In the genomic region with DNA sequence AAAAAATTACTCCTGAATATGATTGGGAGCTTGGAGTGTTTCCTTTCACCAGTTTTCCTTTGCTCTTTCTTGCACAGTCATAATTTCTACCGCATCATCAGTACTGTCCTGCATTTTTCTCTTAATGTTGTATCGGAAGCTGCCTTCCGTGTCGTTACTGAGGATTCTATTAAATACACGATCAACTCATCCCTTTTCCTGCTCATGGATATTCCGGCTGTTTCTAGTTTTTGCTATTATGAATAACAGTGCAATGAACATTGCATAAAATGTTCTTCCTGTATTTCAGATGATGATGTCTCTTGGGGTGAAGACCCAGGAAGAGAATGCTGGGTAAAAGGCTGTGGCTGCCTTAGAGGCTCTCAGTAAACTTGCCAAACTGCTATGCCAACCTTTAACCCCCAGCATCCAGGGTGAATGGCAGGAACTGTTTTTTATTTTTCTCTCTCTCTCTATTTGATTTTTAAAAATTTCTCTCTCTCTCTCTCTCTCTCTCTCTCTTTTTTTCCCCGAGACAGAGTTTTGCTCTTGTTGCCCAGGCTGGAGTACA, we compare ENCODE assay signal across 22 cellular contexts.
A peak's percentile ranks its signal among the peaks of the same experiment; 100 is the strongest.
DNase-seq lines count a peak whose midpoint lies in the region; ATAC-seq and TF ChIP-seq lines count a peak whose summit lies in the region.
"Had no signal": no experiment of that assay in that cellular context is flagged by ENCODE, and none has a peak within 500 bp of the region (broad histone marks: within the 10 kb centered on the region; RNA-seq: fewer than 3 reads in every experiment).

No MANE protein-coding gene starts in this region.

- no peaks in the 10 kb centered on the region for H4K20me1 ChIP-seq in BLaER1

- peaks cover 55% of the 10 kb centered on the region for H3K4me1 ChIP-seq in BLaER1
- peaks cover under 1 to 48% (median 17%) of the 10 kb centered on the region in 5 donors for H3K4me1 ChIP-seq in subcutaneous abdominal adipose tissue (ENCODE audit: control insufficient read depth in 5 of 5, insufficient read depth in 5 of 5, low read length in 5 of 5)
- H3K4me1 ChIP-seq: SJSA1 had no signal

- no peak overlapping the region for H3K27ac Mint-ChIP-seq in activated naive CD8-positive, alpha-beta T cell treated with anti-CD3 and anti-CD28 coated beads, Interleukin-2, amount 50 U/mL, for 24 hours
- H3K27ac Mint-ChIP-seq: CD4-positive, alpha-beta T cell; HFFc6 had no signal

- H3K36me3 Mint-ChIP-seq in activated naive CD8-positive, alpha-beta T cell treated with anti-CD3 and anti-CD28 coated beads, Interleukin-2, amount 50 U/mL, for 24 hours (ENCODE audit: low read depth): no peaks in the 10 kb centered on the region

- H3K4me3 ChIP-seq in BLaER1 (no peak overlapping the region), NB4 (ENCODE audit: low read depth, low read length) (no peak overlapping the region), subcutaneous abdominal adipose tissue (ENCODE audit: low read depth in 1 of 5, low read length in 5 of 5) (no peak overlapping the region)
- H3K4me3 ChIP-seq: A549, GM12878, SJSA1 had no signal

- no peaks in the 10 kb centered on the region for H3K9me3 Mint-ChIP-seq in activated naive CD8-positive, alpha-beta T cell treated with anti-CD3 and anti-CD28 coated beads, Interleukin-2, amount 50 U/mL, for 24 hours
- H3K9me3 Mint-ChIP-seq: CD4-positive, alpha-beta T cell; HFFc6 had no signal

- H3K4me2 ChIP-seq in BLaER1: peak overlapping the region; percentile 1; the same call in 1 of the 2 replicates
- H3K4me2 ChIP-seq: A549 had no signal

- H3K27ac ChIP-seq in BLaER1: no peak overlapping the region
- H3K27ac ChIP-seq in subcutaneous abdominal adipose tissue (ENCODE audit: low read depth, low read length): peak overlapping the region; percentile 52
- H3K27ac ChIP-seq: A549, SJSA1 had no signal

- DNase-seq in NB4 (ENCODE audit: low read depth) (peak; percentile 27), fibroblast of gingiva (ENCODE audit: low read depth) (peak; percentile 43), HK-2 (ENCODE audit: unreplicated experiment) (no peak), NCI-H345 treated with DMSO at 0.1 percent for 48 hours (lab: John Stamatoyannopoulos, UW; ENCODE audit: unreplicated experiment) (no peak)
- DNase-seq in activated naive CD8-positive, alpha-beta T cell treated with anti-CD3 and anti-CD28 coated beads, Interleukin-2, amount 50 U/mL, for 24 hours: no peak
- DNase-seq: CD4-positive, alpha-beta T cell; COR-L47; DMS 273 treated with DMSO at 0.1 percent for 48 hours; DMS79 treated with DMSO at 0.1 percent for 48 hours; H7; HFFc6; KBM-7; NCI-H1694 treated with DMSO at 0.1 percent for 48 hours; NCI-H2081 treated with DMSO at 0.1 percent for 48 hours; NCI-H446 treated with DMSO at 0.1 percent for 48 hours; NCI-H526 treated with DMSO at 0.1 percent for 48 hours; OCI-M1 had no signal

- no peak overlapping the region for H3K9ac ChIP-seq in BLaER1
- H3K9ac ChIP-seq in subcutaneous abdominal adipose tissue (ENCODE audit: low read length in 5 of 5): no peak overlapping the region

- no peaks in the 10 kb centered on the region for H3K9me3 ChIP-seq in BLaER1
- no peaks in the 10 kb centered on the region for H3K9me3 ChIP-seq in subcutaneous abdominal adipose tissue (ENCODE audit: control insufficient read depth in 5 of 5, low read length in 5 of 5)
- H3K9me3 ChIP-seq: A549, SJSA1 had no signal

- no peaks in the 10 kb centered on the region for H3K4me1 Mint-ChIP-seq in activated naive CD8-positive, alpha-beta T cell treated with anti-CD3 and anti-CD28 coated beads, Interleukin-2, amount 50 U/mL, for 24 hours

- no peaks in the 10 kb centered on the region for H3K27me3 ChIP-seq in BLaER1
- H3K27me3 ChIP-seq in subcutaneous abdominal adipose tissue (ENCODE audit: control insufficient read depth in 5 of 5, insufficient read depth in 4 of 5, low read length in 5 of 5): no peaks in the 10 kb centered on the region
- H3K27me3 ChIP-seq: SJSA1 had no signal

- H3K36me3 ChIP-seq in BLaER1 (no peaks in the 10 kb centered on the region), subcutaneous abdominal adipose tissue (ENCODE audit: control insufficient read depth in 5 of 5, insufficient read depth in 5 of 5, low read length in 5 of 5) (peaks cover 0 to 14% (median 5%) of the 10 kb centered on the region in 5 donors)
- H3K36me3 ChIP-seq: SJSA1 had no signal

- ATAC-seq in activated naive CD8-positive, alpha-beta T cell treated with anti-CD3 and anti-CD28 coated beads, Interleukin-2, amount 50 U/mL, for 24 hours: no peak
- ATAC-seq: A549, GM12878 had no signal

- H3K4me3 Mint-ChIP-seq in activated naive CD8-positive, alpha-beta T cell treated with anti-CD3 and anti-CD28 coated beads, Interleukin-2, amount 50 U/mL, for 24 hours: no peak overlapping the region
- H3K4me3 Mint-ChIP-seq: CD4-positive, alpha-beta T cell; HFFc6 had no signal

- no peak for TF ChIP-seq POLR2A in NB4 (IDR thresholded peaks at IDR 0.05; ENCODE audit: extremely low read depth, insufficient read length)

- H3K27me3 Mint-ChIP-seq in activated naive CD8-positive, alpha-beta T cell treated with anti-CD3 and anti-CD28 coated beads, Interleukin-2, amount 50 U/mL, for 24 hours: no peaks in the 10 kb centered on the region

- no peak for TF ChIP-seq CTCF in NB4 (IDR thresholded peaks at IDR 0.05; ENCODE audit: low read depth, low read length)

Comparison
In these comparisons a context has a peak if more than half of its experiments do, and no peak if none do; other contexts are left out.
1. DNase-seq: peak in NB4 (single experiment) and fibroblast of gingiva (single experiment); none in HK-2 (single experiment), NCI-H345 treated with DMSO at 0.1 percent for 48 hours (single experiment) and activated naive CD8-positive, alpha-beta T cell treated with anti-CD3 and anti-CD28 coated beads, Interleukin-2, amount 50 U/mL, for 24 hours (single experiment).